ENCODE assay signal across 1 cellular context in genomic region chr1:52601519-52601918, GRCh38.
TF ChIP-seq lines count a peak whose summit lies in the region.

No MANE protein-coding gene starts in this region.

TF ChIP-seq in GM12878, 131 proteins besides CTCF, POLR2A, EP300 and RAD21:
- TF ChIP-seq, protein P1, sequence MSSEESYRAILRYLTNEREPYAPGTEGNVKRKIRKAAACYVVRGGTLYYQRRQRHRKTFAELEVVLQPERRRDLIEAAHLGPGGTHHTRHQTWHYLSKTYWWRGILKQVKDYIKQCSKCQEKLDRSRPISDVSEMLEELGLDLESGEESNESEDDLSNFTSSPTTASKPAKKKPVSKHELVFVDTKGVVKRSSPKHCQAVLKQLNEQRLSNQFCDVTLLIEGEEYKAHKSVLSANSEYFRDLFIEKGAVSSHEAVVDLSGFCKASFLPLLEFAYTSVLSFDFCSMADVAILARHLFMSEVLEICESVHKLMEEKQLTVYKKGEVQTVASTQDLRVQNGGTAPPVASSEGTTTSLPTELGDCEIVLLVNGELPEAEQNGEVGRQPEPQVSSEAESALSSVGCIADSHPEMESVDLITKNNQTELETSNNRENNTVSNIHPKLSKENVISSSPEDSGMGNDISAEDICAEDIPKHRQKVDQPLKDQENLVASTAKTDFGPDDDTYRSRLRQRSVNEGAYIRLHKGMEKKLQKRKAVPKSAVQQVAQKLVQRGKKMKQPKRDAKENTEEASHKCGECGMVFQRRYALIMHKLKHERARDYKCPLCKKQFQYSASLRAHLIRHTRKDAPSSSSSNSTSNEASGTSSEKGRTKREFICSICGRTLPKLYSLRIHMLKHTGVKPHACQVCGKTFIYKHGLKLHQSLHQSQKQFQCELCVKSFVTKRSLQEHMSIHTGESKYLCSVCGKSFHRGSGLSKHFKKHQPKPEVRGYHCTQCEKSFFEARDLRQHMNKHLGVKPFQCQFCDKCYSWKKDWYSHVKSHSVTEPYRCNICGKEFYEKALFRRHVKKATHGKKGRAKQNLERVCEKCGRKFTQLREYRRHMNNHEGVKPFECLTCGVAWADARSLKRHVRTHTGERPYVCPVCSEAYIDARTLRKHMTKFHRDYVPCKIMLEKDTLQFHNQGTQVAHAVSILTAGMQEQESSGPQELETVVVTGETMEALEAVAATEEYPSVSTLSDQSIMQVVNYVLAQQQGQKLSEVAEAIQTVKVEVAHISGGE (CRISPR knock-in tag; IDR thresholded peaks at IDR 0.05): no peak
- TF ChIP-seq TARDBP (IDR thresholded peaks at IDR 0.05; ENCODE audit: borderline replicate concordance): no peak
- no peak for TF ChIP-seq POLR2AphosphoS2 (IDR thresholded peaks at IDR 0.05; ENCODE audit: low read depth, low read length)
- no peak for TF ChIP-seq MEF2A (IDR thresholded peaks at IDR 0.05; ENCODE audit: insufficient read depth, low read depth, low read length)
- TF ChIP-seq FOS (IDR thresholded peaks at IDR 0.05; ENCODE audit: borderline replicate concordance, extremely low read depth, insufficient read length): no peak
- TF ChIP-seq, protein P2, sequence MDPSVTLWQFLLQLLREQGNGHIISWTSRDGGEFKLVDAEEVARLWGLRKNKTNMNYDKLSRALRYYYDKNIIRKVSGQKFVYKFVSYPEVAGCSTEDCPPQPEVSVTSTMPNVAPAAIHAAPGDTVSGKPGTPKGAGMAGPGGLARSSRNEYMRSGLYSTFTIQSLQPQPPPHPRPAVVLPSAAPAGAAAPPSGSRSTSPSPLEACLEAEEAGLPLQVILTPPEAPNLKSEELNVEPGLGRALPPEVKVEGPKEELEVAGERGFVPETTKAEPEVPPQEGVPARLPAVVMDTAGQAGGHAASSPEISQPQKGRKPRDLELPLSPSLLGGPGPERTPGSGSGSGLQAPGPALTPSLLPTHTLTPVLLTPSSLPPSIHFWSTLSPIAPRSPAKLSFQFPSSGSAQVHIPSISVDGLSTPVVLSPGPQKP (IDR thresholded peaks at IDR 0.05; ENCODE audit: low read depth, low read length): no peak
- TF ChIP-seq, protein P3, sequence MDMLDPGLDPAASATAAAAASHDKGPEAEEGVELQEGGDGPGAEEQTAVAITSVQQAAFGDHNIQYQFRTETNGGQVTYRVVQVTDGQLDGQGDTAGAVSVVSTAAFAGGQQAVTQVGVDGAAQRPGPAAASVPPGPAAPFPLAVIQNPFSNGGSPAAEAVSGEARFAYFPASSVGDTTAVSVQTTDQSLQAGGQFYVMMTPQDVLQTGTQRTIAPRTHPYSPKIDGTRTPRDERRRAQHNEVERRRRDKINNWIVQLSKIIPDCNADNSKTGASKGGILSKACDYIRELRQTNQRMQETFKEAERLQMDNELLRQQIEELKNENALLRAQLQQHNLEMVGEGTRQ (IDR thresholded peaks at IDR 0.05; ENCODE audit: borderline replicate concordance, low read depth, low read length): no peak
- no peak for TF ChIP-seq REST (IDR thresholded peaks at IDR 0.05; ENCODE audit: low read depth, low read length)
- TF ChIP-seq DPF2 (IDR thresholded peaks at IDR 0.05): no peak
- TF ChIP-seq NKRF (conservative IDR thresholded peaks at IDR 0.05): no peak
- TF ChIP-seq IKZF1 (conservative IDR thresholded peaks at IDR 0.05): no peak
- TF ChIP-seq PAX5 (IDR thresholded peaks at IDR 0.05; ENCODE audit: borderline replicate concordance, low read depth, low read length): no peak
- TF ChIP-seq, protein P4, sequence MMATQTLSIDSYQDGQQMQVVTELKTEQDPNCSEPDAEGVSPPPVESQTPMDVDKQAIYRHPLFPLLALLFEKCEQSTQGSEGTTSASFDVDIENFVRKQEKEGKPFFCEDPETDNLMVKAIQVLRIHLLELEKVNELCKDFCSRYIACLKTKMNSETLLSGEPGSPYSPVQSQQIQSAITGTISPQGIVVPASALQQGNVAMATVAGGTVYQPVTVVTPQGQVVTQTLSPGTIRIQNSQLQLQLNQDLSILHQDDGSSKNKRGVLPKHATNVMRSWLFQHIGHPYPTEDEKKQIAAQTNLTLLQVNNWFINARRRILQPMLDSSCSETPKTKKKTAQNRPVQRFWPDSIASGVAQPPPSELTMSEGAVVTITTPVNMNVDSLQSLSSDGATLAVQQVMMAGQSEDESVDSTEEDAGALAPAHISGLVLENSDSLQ (IDR thresholded peaks at IDR 0.05): no peak
